ENCODE assay signal across 19 cellular contexts in the genomic region with DNA sequence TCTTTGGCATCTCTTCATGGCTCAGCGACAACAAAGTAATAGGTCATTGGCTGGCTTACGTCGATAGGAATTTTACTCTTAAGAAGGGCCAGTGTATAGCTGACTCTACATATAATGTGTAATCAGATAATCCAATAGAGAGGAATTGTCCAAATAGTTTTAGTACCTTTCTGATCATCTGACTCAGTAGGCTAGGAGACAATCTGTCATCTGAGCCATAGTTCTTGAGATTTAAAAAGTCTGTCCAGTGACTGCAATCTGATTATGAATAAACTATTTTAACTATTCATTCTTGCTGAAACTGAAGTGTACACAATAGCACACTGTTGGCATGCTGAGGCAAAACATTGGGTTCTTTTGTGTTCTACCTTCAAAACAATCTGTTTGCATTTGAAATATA.
"Had no signal": no experiment of that assay in that cellular context is flagged by ENCODE, and none has a peak within 500 bp of the region (broad histone marks: within the 10 kb centered on the region; RNA-seq: fewer than 3 reads in every experiment).

No MANE protein-coding gene starts in this region.

- H3K36me3 ChIP-seq: cardiac muscle cell, thoracic aorta had no signal

- H3K27ac ChIP-seq: cardiac muscle cell, parathyroid adenoma, spleen, thoracic aorta had no signal

- H3K9ac ChIP-seq: parathyroid adenoma had no signal

- H3K9me3 ChIP-seq: thoracic aorta had no signal

- H3K4me1 ChIP-seq: parathyroid adenoma, spleen had no signal

- H3K27me3 ChIP-seq: cardiac muscle cell, spleen had no signal

- DNase-seq: activated CD4-positive, alpha-beta T cell treated with anti-CD3 and anti-CD28 coated beads, Interleukin-2, amount 10 ng/mL, durations not matched to agents 7 days and 5 days; activated CD8-positive, alpha-beta T cell treated with anti-CD3 and anti-CD28 coated beads, Interleukin-2, amount 10 ng/mL, durations not matched to agents 7 days and 5 days; activated effector memory CD4-positive, alpha-beta T cell treated with Interleukin-2 at 50 U/mL for 16 hours; activated naive CD4-positive, alpha-beta T cell treated with anti-CD3 and anti-CD28 coated beads, Interleukin-2, amount 50 U/mL, for 16 hours; activated T-cell treated with anti-CD3 and anti-CD28 coated beads, Interleukin-2, amount 50 U/mL, for 4 hours; effector CD8-positive, alpha-beta T cell; glutamatergic neuron; hippocampal formation; islet precursor cell; left colon; natural killer cell; spleen; stimulated activated naive B cell treated with anti-CD40 and anti-IgM and Interleukin-4, amounts not matched to agents 10 μg/mL and 1 μg/mL and 100 μg/mL, for 72 hours; T1000 had no signal

- ATAC-seq: activated CD8-positive, alpha-beta T cell treated with anti-CD3 and anti-CD28 coated beads, Interleukin-2, amount 10 ng/mL, durations not matched to agents 7 days and 5 days; activated T-cell treated with anti-CD3 and anti-CD28 coated beads, Interleukin-2, amount 50 U/mL, for 4 hours; esophagus mucosa; left colon; natural killer cell; stimulated activated naive B cell treated with anti-CD40 and anti-IgM and Interleukin-4, amounts not matched to agents 10 μg/mL and 1 μg/mL and 100 μg/mL, for 72 hours had no signal

- H3K4me3 ChIP-seq: cardiac muscle cell, lung, spleen, thoracic aorta had no signal
